ENCODE assay signal across 18 cellular contexts in the genomic region with DNA sequence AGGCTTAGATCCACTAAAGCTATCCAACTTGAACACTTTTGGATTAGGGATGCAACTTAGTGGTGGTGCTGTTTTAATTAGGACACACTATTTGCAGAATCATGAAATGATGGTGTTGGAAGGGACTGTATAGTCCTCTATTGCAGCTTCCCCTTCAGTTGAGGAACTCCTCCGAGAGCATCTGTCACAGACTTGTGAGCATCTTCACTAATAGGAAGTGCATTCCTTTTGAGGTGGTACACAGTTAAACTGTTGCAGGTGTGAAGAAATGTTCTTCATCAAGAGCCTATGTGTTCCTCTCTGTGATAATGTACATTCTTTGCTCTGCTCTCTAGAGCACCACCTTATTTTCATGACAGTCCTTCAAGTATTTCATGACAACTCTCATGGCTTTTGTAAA.
DNase-seq lines count a peak whose midpoint lies in the region; ATAC-seq, FAIRE-seq and TF ChIP-seq lines count a peak whose summit lies in the region.
"Had no signal": no experiment of that assay in that cellular context is flagged by ENCODE, and none has a peak within 500 bp of the region (broad histone marks: within the 10 kb centered on the region; RNA-seq: fewer than 3 reads in every experiment).

No MANE protein-coding gene starts in this region.

- no peaks in the 10 kb centered on the region for H3K36me3 ChIP-seq in OCI-LY7 (ENCODE audit: insufficient read depth, low read length)

- H3K27ac ChIP-seq in OCI-LY7 (ENCODE audit: low read depth, low read length, poor library complexity, severe bottlenecking), result no peak overlapping the region
- H3K27ac ChIP-seq: BLaER1 treated with 17β-estradiol and CSF1 and Interleukin-3, amounts not matched to agents 10 nM and 100 nM had no signal

- H3K27me3 Mint-ChIP-seq in stimulated activated naive B cell treated with anti-CD40 and anti-IgM and Interleukin-4, amounts not matched to agents 10 μg/mL and 1 μg/mL and 100 μg/mL, for 72 hours, result no peaks in the 10 kb centered on the region

- intact Hi-C loops in OCI-LY7 (cut with micrococcal nuclease; ENCODE audit: unreplicated experiment), result no loop called here

- no peak overlapping the region for H3K4me2 ChIP-seq in OCI-LY7 (ENCODE audit: low read length)

- CTCF ChIA-PET in OCI-LY7 (lab: Charles Lee; ENCODE audit: unreplicated experiment), result no interaction called here

- H4K20me1 ChIP-seq in OCI-LY7 (ENCODE audit: insufficient read depth, low read length), result no peaks in the 10 kb centered on the region
- H4K20me1 ChIP-seq: BLaER1 treated with 17β-estradiol and CSF1 and Interleukin-3, amounts not matched to agents 10 nM and 100 nM had no signal

- DNase-seq in NOMO-1 treated with DMSO at 0.1 percent for 48 hours (lab: John Stamatoyannopoulos, UW; ENCODE audit: unreplicated experiment) (peak; percentile 8), NOMO-1 treated with dmso at 0.1 percent for 144 hours (lab: John Stamatoyannopoulos, UW; ENCODE audit: unreplicated experiment) (no peak), GM12891 (ENCODE audit: insufficient read length, low spot score) (no peak), OCI-LY7 (ENCODE audit: low spot score) (peak; percentile 55), superior temporal gyrus (ENCODE audit: extremely low spot score) (no peak), SW480 (ENCODE audit: low spot score) (no peak)
- no peak for DNase-seq in stimulated activated naive B cell treated with anti-CD40 and anti-IgM and Interleukin-4, amounts not matched to agents 10 μg/mL and 1 μg/mL and 100 μg/mL, for 72 hours
- DNase-seq: 8988T; Calu3; CD8-positive, alpha-beta T cell; DMS 273 treated with DMSO at 0.1 percent for 48 hours; DMS53; H9 had no signal

- no peaks in the 10 kb centered on the region for H3K9me3 ChIP-seq in OCI-LY7 (ENCODE audit: low read length)
- H3K9me3 ChIP-seq: BLaER1 treated with 17β-estradiol and CSF1 and Interleukin-3, amounts not matched to agents 10 nM and 100 nM had no signal

- H3K9me2 ChIP-seq in OCI-LY7 (ENCODE audit: insufficient read depth, low read length), result no peaks in the 10 kb centered on the region

- no peaks in the 10 kb centered on the region for H3K79me2 ChIP-seq in OCI-LY7 (ENCODE audit: insufficient read depth, low read depth, low read length)

- TF ChIP-seq CTCF in OCI-LY7 (conservative IDR thresholded peaks at IDR 0.05; ENCODE audit: low read length), result no peak

- no peak for TF ChIP-seq POLR2A in GM12891 (IDR thresholded peaks at IDR 0.05; ENCODE audit: low read depth, low read length)

- no peak overlapping the region for H3K4me3 Mint-ChIP-seq in stimulated activated naive B cell treated with anti-CD40 and anti-IgM and Interleukin-4, amounts not matched to agents 10 μg/mL and 1 μg/mL and 100 μg/mL, for 72 hours
- H3K4me3 Mint-ChIP-seq: CD8-positive, alpha-beta T cell; H9 had no signal

- H3K27ac Mint-ChIP-seq in stimulated activated naive B cell treated with anti-CD40 and anti-IgM and Interleukin-4, amounts not matched to agents 10 μg/mL and 1 μg/mL and 100 μg/mL, for 72 hours, result no peak overlapping the region
- H3K27ac Mint-ChIP-seq: CD8-positive, alpha-beta T cell; H9 had no signal

- peaks cover 4 to 22% of the 10 kb centered on the region in 2 donors for H3K4me1 Mint-ChIP-seq in stimulated activated naive B cell treated with anti-CD40 and anti-IgM and Interleukin-4, amounts not matched to agents 10 μg/mL and 1 μg/mL and 100 μg/mL, for 72 hours
- H3K4me1 Mint-ChIP-seq: H9 had no signal

- peak; percentile 45 for FAIRE-seq in GM12891 (lab: Jason Lieb, UNC)
- FAIRE-seq: G401.6, GM18507, H1 had no signal

- no peak overlapping the region for H2AFZ ChIP-seq in OCI-LY7 (ENCODE audit: low read length)

- no TSS peak for BruUV-seq in OCI-LY7 (replicated peaks; lab: Mats Ljungman, UMichigan)

- POLR2A ChIA-PET in OCI-LY7 (lab: Charles Lee), result no interaction called here

- peaks cover 9 to 17% of the 10 kb centered on the region in 2 donors for H3K36me3 Mint-ChIP-seq in stimulated activated naive B cell treated with anti-CD40 and anti-IgM and Interleukin-4, amounts not matched to agents 10 μg/mL and 1 μg/mL and 100 μg/mL, for 72 hours

- ATAC-seq in stimulated activated naive B cell treated with anti-CD40 and anti-IgM and Interleukin-4, amounts not matched to agents 10 μg/mL and 1 μg/mL and 100 μg/mL, for 72 hours (replicated peaks), result peak; percentile 51 to 67
- ATAC-seq in HG02852 (IDR thresholded peaks at IDR 0.05; ENCODE audit: unreplicated experiment), result no peak
- ATAC-seq: CD8-positive, alpha-beta T cell had no signal

- peaks cover 0 to 1% of the 10 kb centered on the region in 2 donors for H3K9me3 Mint-ChIP-seq in stimulated activated naive B cell treated with anti-CD40 and anti-IgM and Interleukin-4, amounts not matched to agents 10 μg/mL and 1 μg/mL and 100 μg/mL, for 72 hours
- H3K9me3 Mint-ChIP-seq: CD8-positive, alpha-beta T cell had no signal

- H3K4me1 ChIP-seq in OCI-LY7 (ENCODE audit: insufficient read depth, low read length, poor library complexity, severe bottlenecking), result no peaks in the 10 kb centered on the region

- no peak overlapping the region for H3K4me3 ChIP-seq in OCI-LY7 (ENCODE audit: low read depth, low read length, poor library complexity, severe bottlenecking)
- H3K4me3 ChIP-seq: BLaER1 treated with 17β-estradiol and CSF1 and Interleukin-3, amounts not matched to agents 10 nM and 100 nM had no signal

TF ChIP-seq in GM12891, 5 proteins besides CTCF, POLR2A, EP300 and RAD21:
- TF ChIP-seq SPI1 (IDR thresholded peaks at IDR 0.05; ENCODE audit: low read depth, low read length) (peak; percentile 20; the same call in 1 of the 2 replicates), POU2F2 (IDR thresholded peaks at IDR 0.05; ENCODE audit: low read depth, low read length) (no peak)

Comparison
In these comparisons a context has a peak if more than half of its experiments do, and no peak if none do; other contexts are left out.
1. DNase-seq: peak in NOMO-1 treated with DMSO at 0.1 percent for 48 hours (single experiment) and OCI-LY7 (single experiment); none in NOMO-1 treated with dmso at 0.1 percent for 144 hours (single experiment), GM12891 (single experiment), stimulated activated naive B cell treated with anti-CD40 and anti-IgM and Interleukin-4, amounts not matched to agents 10 μg/mL and 1 μg/mL and 100 μg/mL, for 72 hours (single experiment), superior temporal gyrus (single experiment) and SW480 (single experiment).